Comparison of ENCODE assay signal across 15 cellular contexts in genomic region chr15:62453356-62453755, GRCh38.
DNase-seq lines count a peak whose midpoint lies in the region; ATAC-seq and TF ChIP-seq lines count a peak whose summit lies in the region.
"Had no signal": no experiment of that assay in that cellular context is flagged by ENCODE, and none has a peak within 500 bp of the region (broad histone marks: within the 10 kb centered on the region; RNA-seq: fewer than 3 reads in every experiment).

No MANE protein-coding gene starts in this region.

- peaks cover 0 to 69% of the 10 kb centered on the region in 2 experiments; a peak in 2 of 4 replicates for H3K79me1 ChIP-seq in IMR-90 (ENCODE audit: low read depth in 1 of 2, low read length in 2 of 2)

- in situ Hi-C loops in IMR-90 (cut with MboI; ENCODE audit: low sequenced_read_pairs) = no loop called here

- peak overlapping the region; percentile 74 for H4K5ac ChIP-seq in IMR-90 (ENCODE audit: low read depth, low read length)

- H3K18ac ChIP-seq in IMR-90 (ENCODE audit: low read depth, low read length) = peak overlapping the region; percentile 66

- H3K4me2 ChIP-seq in IMR-90 (ENCODE audit: low read depth, low read length) (peak overlapping the region; percentile 80), neural progenitor cell (peak overlapping the region; percentile 9), PC-9 (no peak overlapping the region)

- CTCF ChIA-PET in IMR-90 (lab: Yijun Ruan, JAX) (interaction anchor here (0.7 kb wide), 1 partner anchor 153 kb away, joined by 4 read pairs; no protein-coding TSS in a partner anchor), PC-9 (lab: Charles Lee) (no interaction called here)

- intact Hi-C loops in IMR-90 (cut with micrococcal nuclease) = loop anchor here (5.0 kb wide), 1 partner anchor 61 kb away; the partner anchor contains the start of gene TLN2
- intact Hi-C loops in PC-9 (cut with micrococcal nuclease; ENCODE audit: unreplicated experiment) = no loop called here

- peak overlapping the region; percentile 79 for H3K56ac ChIP-seq in IMR-90 (ENCODE audit: extremely low read depth, insufficient read depth, low read length)

- H3K27ac Mint-ChIP-seq in brain (peak overlapping the region in 3 of 5 experiments; percentile 14 to 91 (median 40)), neural progenitor cell (no peak overlapping the region)
- H3K27ac Mint-ChIP-seq: activated naive CD8-positive, alpha-beta T cell; CD4-positive, alpha-beta T cell; natural killer cell had no signal

- H3K9me3 Mint-ChIP-seq in brain (peaks cover 0 to 6% (median 0%) of the 10 kb centered on the region in 5 experiments), neural progenitor cell (peaks cover 2% of the 10 kb centered on the region)
- H3K9me3 Mint-ChIP-seq: CD4-positive, alpha-beta T cell; natural killer cell had no signal

- H3K4me3 Mint-ChIP-seq in brain (peak overlapping the region in 2 of 5 experiments; percentile 19 to 25), neural progenitor cell (no peak overlapping the region)
- H3K4me3 Mint-ChIP-seq: activated naive CD8-positive, alpha-beta T cell; CD4-positive, alpha-beta T cell; natural killer cell had no signal

- POLR2A ChIA-PET in IMR-90 (lab: Charles Lee; ENCODE audit: unreplicated experiment) = interaction anchor here (0.6 to 0.7 kb wide), 2 partner anchors 59 to 60 kb away, joined by 3 to 7 read pairs; no protein-coding TSS in a partner anchor
- POLR2A ChIA-PET in PC-9 (lab: Charles Lee; ENCODE audit: unreplicated experiment) = interaction anchor here (0.5 kb wide), 1 partner anchor 1793 kb away, joined by 3 read pairs; no protein-coding TSS in a partner anchor

- peak; percentile 40 for DNase-seq in EH (ENCODE audit: low read depth)
- DNase-seq in IMR-90 = peak; percentile 56
- DNase-seq in neural progenitor cell (ENCODE audit: low spot score) = no peak
- DNase-seq in PC-9 = no peak
- DNase-seq in activated naive CD4-positive, alpha-beta T cell treated with Interleukin-2 at 50 U/mL for 16 hours = no peak
- DNase-seq in DMS53 (lab: John Stamatoyannopoulos, UW) = no peak
- DNase-seq: CD4-positive, alpha-beta T cell; islet precursor cell; Karpas-422; natural killer cell; NCI-H2081 treated with DMSO at 0.1 percent for 48 hours; right lobe of liver had no signal

- H3K9me3 ChIP-seq in IMR-90 (ENCODE audit: control insufficient read depth, insufficient read depth, low read length) (no peaks in the 10 kb centered on the region), neural progenitor cell (ENCODE audit: low read depth) (no peaks in the 10 kb centered on the region), PC-9 (ENCODE audit: insufficient read depth, low read depth) (no peaks in the 10 kb centered on the region)
- H3K9me3 ChIP-seq: right lobe of liver had no signal

- H2BK15ac ChIP-seq in IMR-90 (ENCODE audit: low read depth, low read length) = peak overlapping the region; percentile 37; the same call in 2 of the 3 replicates

- peak overlapping the region; percentile 83 for H2AFZ ChIP-seq in IMR-90 (replicated peaks; ENCODE audit: low read length, poor library complexity)
- no peak overlapping the region for H2AFZ ChIP-seq in neural progenitor cell (replicated peaks)
- H2AFZ ChIP-seq in PC-9 = no peak overlapping the region

- H3K4me3 ChIP-seq in IMR-90 (ENCODE audit: insufficient read depth, low read depth, low read length) = no peak overlapping the region
- H3K4me3 ChIP-seq in neural progenitor cell = no peak overlapping the region
- H3K4me3 ChIP-seq in PC-9 = no peak overlapping the region
- H3K4me3 ChIP-seq: right lobe of liver had no signal

- dilution Hi-C loops in IMR-90 (cut with HindIII; ENCODE audit: low sequenced_read_pairs, unreplicated experiment) = no loop called here

- H4K8ac ChIP-seq in IMR-90 (ENCODE audit: low read depth in 2 of 2, low read length in 2 of 2) = peak overlapping the region; percentile 25 to 83; a peak in 2 of 4 replicates

- H4K20me1 ChIP-seq in IMR-90 (ENCODE audit: insufficient read depth, low read length) = no peaks in the 10 kb centered on the region
- no peaks in the 10 kb centered on the region for H4K20me1 ChIP-seq in neural progenitor cell (ENCODE audit: low read depth)
- no peaks in the 10 kb centered on the region for H4K20me1 ChIP-seq in PC-9 (ENCODE audit: insufficient read depth)

- peak overlapping the region; percentile 86 for H2BK20ac ChIP-seq in IMR-90 (ENCODE audit: low read depth, low read length)

- H3K9me1 ChIP-seq in IMR-90 (ENCODE audit: insufficient read depth, low read length) = peaks cover 36% of the 10 kb centered on the region

- H3K27me3 ChIP-seq in IMR-90 (ENCODE audit: control insufficient read depth, insufficient read depth, low read length) (no peaks in the 10 kb centered on the region), neural progenitor cell (no peaks in the 10 kb centered on the region), PC-9 (ENCODE audit: insufficient read depth, low read depth) (no peaks in the 10 kb centered on the region)
- H3K27me3 ChIP-seq: right lobe of liver had no signal

- peak overlapping the region; percentile 78 for H3K23ac ChIP-seq in IMR-90 (ENCODE audit: low read depth, low read length)

- H3K4me1 ChIP-seq in IMR-90 (ENCODE audit: control insufficient read depth, insufficient read depth, low read length) (peaks cover 40% of the 10 kb centered on the region), neural progenitor cell (peaks cover 60% of the 10 kb centered on the region), PC-9 (replicated peaks; ENCODE audit: insufficient read depth) (no peaks in the 10 kb centered on the region)
- H3K4me1 ChIP-seq: right lobe of liver had no signal

- WGBS in IMR-90 (ENCODE audit: extremely low coverage in 2 of 2, insufficient read length in 1 of 2), 2 experiments = no CpG with 5 or more reads among the region's 3 CpGs

- no peak for TF ChIP-seq CTCF in IMR-90 (conservative IDR thresholded peaks at IDR 0.05; ENCODE audit: low read depth, low read length)
- no peak for TF ChIP-seq CTCF in brain (conservative IDR thresholded peaks at IDR 0.05)
- TF ChIP-seq CTCF in neural progenitor cell (IDR thresholded peaks at IDR 0.05) = no peak
- no peak for TF ChIP-seq CTCF in PC-9 (conservative IDR thresholded peaks at IDR 0.05)

- peak overlapping the region; percentile 55 for H3K14ac ChIP-seq in IMR-90 (replicated peaks; ENCODE audit: low read depth, low read length)

- no peaks in the 10 kb centered on the region for H3K36me3 ChIP-seq in IMR-90 (ENCODE audit: control insufficient read depth, insufficient read depth, low read length)
- no peaks in the 10 kb centered on the region for H3K36me3 ChIP-seq in neural progenitor cell
- H3K36me3 ChIP-seq in PC-9 (ENCODE audit: low read depth) = no peaks in the 10 kb centered on the region
- H3K36me3 ChIP-seq: right lobe of liver had no signal

- ATAC-seq in IMR-90 (ENCODE audit: low read depth) (peak; percentile 26), GM18858 (IDR thresholded peaks at IDR 0.05; ENCODE audit: unreplicated experiment) (no peak)
- ATAC-seq: natural killer cell had no signal

- TF ChIP-seq POLR2A in IMR-90 (IDR thresholded peaks at IDR 0.05; ENCODE audit: low read depth, low read length) = no peak

- peak overlapping the region; percentile 48 for H3K9ac ChIP-seq in IMR-90 (ENCODE audit: low read depth, low read length)
- no peak overlapping the region for H3K9ac ChIP-seq in neural progenitor cell

- no TSS peak for BruUV-seq in IMR-90 (replicated peaks; lab: Mats Ljungman, UMichigan)
- no TSS peak for BruUV-seq in PC-9 (replicated peaks; lab: Mats Ljungman, UMichigan)

- peak overlapping the region; percentile 86 for H3K4ac ChIP-seq in IMR-90 (ENCODE audit: low read depth, low read length)

- H3K79me2 ChIP-seq in neural progenitor cell (ENCODE audit: low read depth) (no peaks in the 10 kb centered on the region), PC-9 (ENCODE audit: low read depth) (no peaks in the 10 kb centered on the region)

- H2AK9ac ChIP-seq in IMR-90 (replicated peaks; ENCODE audit: low read depth, low read length, poor library complexity) = peak overlapping the region; percentile 10

- peak overlapping the region; percentile 93 for H2AK5ac ChIP-seq in IMR-90 (ENCODE audit: low read depth, low read length)

- peaks cover 80% of the 10 kb centered on the region for H3K4me1 Mint-ChIP-seq in brain
- peaks cover 64% of the 10 kb centered on the region for H3K4me1 Mint-ChIP-seq in neural progenitor cell
- H3K4me1 Mint-ChIP-seq: natural killer cell had no signal

- peak overlapping the region; percentile 91 for H2BK120ac ChIP-seq in IMR-90 (ENCODE audit: low read depth, low read length)

- peak overlapping the region; percentile 82 for H4K91ac ChIP-seq in IMR-90 (ENCODE audit: insufficient read depth, low read depth, low read length)

- TF ChIP-seq RAD21 in IMR-90 (IDR thresholded peaks at IDR 0.05; ENCODE audit: low read length) = no peak

- H3K9me2 ChIP-seq in PC-9 (ENCODE audit: insufficient read depth) = no peaks in the 10 kb centered on the region

- H2BK5ac ChIP-seq in IMR-90 (ENCODE audit: low read depth, low read length, poor library complexity, severe bottlenecking) = peak overlapping the region; percentile 97

- no peaks in the 10 kb centered on the region for H3K27me3 Mint-ChIP-seq in brain
- peaks cover 5% of the 10 kb centered on the region for H3K27me3 Mint-ChIP-seq in neural progenitor cell (ENCODE audit: insufficient read depth, low read depth)
- H3K27me3 Mint-ChIP-seq: activated naive CD8-positive, alpha-beta T cell; CD4-positive, alpha-beta T cell had no signal

- H3K27ac ChIP-seq in IMR-90 (ENCODE audit: insufficient read depth, low read length) (peak overlapping the region; percentile 97), neural progenitor cell (no peak overlapping the region), PC-9 (no peak overlapping the region)
- H3K27ac ChIP-seq: right lobe of liver had no signal

- H3F3A ChIP-seq in neural progenitor cell (ENCODE audit: low read depth) = peaks cover 4% of the 10 kb centered on the region
- no peaks in the 10 kb centered on the region for H3F3A ChIP-seq in PC-9 (ENCODE audit: insufficient read depth, low read depth)

- H3K36me3 Mint-ChIP-seq in brain (no peaks in the 10 kb centered on the region), neural progenitor cell (no peaks in the 10 kb centered on the region)
- H3K36me3 Mint-ChIP-seq: activated naive CD8-positive, alpha-beta T cell; natural killer cell had no signal

TF ChIP-seq in IMR-90, 13 proteins besides CTCF, POLR2A, EP300 and RAD21 (continues in another document):
- TF ChIP-seq FOS (IDR thresholded peaks at IDR 0.05; ENCODE audit: low read depth, low read length) (no peak), RCOR1 (IDR thresholded peaks at IDR 0.05; ENCODE audit: insufficient replicate concordance, low read length) (no peak), CHD1 (IDR thresholded peaks at IDR 0.05; ENCODE audit: low read depth, low read length) (no peak), USF2 (IDR thresholded peaks at IDR 0.05; ENCODE audit: low read depth, low read length) (no peak), MAZ (IDR thresholded peaks at IDR 0.05; ENCODE audit: borderline replicate concordance, low read depth, low read length) (no peak)

Comparison
In these comparisons a context has a peak if more than half of its experiments do, and no peak if none do; other contexts are left out.
1. DNase-seq: peak in EH (single experiment) and IMR-90 (single experiment); none in neural progenitor cell (single experiment), PC-9 (0 of 2), activated naive CD4-positive, alpha-beta T cell treated with Interleukin-2 at 50 U/mL for 16 hours (single experiment) and DMS53 (single experiment).